1 cellular context compared by ENCODE assay signal in genomic region chr6:142857609-142858195, GRCh38.
TF ChIP-seq lines count a peak whose summit lies in the region.

No MANE protein-coding gene starts in this region.

TF ChIP-seq in SK-N-SH, 30 proteins besides CTCF, POLR2A, EP300 and RAD21 (continued from another document):
- TF ChIP-seq, protein P1, sequence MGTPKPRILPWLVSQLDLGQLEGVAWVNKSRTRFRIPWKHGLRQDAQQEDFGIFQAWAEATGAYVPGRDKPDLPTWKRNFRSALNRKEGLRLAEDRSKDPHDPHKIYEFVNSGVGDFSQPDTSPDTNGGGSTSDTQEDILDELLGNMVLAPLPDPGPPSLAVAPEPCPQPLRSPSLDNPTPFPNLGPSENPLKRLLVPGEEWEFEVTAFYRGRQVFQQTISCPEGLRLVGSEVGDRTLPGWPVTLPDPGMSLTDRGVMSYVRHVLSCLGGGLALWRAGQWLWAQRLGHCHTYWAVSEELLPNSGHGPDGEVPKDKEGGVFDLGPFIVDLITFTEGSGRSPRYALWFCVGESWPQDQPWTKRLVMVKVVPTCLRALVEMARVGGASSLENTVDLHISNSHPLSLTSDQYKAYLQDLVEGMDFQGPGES (IDR thresholded peaks at IDR 0.05; ENCODE audit: low read depth, low read length): no peak
- no peak for TF ChIP-seq NRF1 (IDR thresholded peaks at IDR 0.05; ENCODE audit: low read depth, low read length)
- no peak for TF ChIP-seq FOSL2 (IDR thresholded peaks at IDR 0.05; ENCODE audit: borderline replicate concordance, low read depth)
- no peak for TF ChIP-seq RFX5 (IDR thresholded peaks at IDR 0.05; ENCODE audit: low read length)
- no peak for TF ChIP-seq CHD2 (IDR thresholded peaks at IDR 0.05; ENCODE audit: low read length, partially characterized antibody)
- TF ChIP-seq FOXJ3 (CRISPR knock-in tag; IDR thresholded peaks at IDR 0.05): no peak
TF ChIP-seq in SK-N-SH: peak in this region for 0.
